In genomic region chr6:117600008-117600743, GRCh38 we compare ENCODE assay signal across 10 cellular contexts. TPM values are rescaled to one million over a fixed set of nuclear protein-coding genes. Genes with fewer than 3 reads are reported as not detected.
A peak's percentile ranks its signal among the peaks of the same experiment; 100 is the strongest.
DNase-seq lines count a peak whose midpoint lies in the region; ATAC-seq and TF ChIP-seq lines count a peak whose summit lies in the region.
"Had no signal": no experiment of that assay in that cellular context is flagged by ENCODE, and none has a peak within 500 bp of the region (broad histone marks: within the 10 kb centered on the region; RNA-seq: fewer than 3 reads in every experiment).

No MANE protein-coding gene starts in this region.

- H3K27ac ChIP-seq in heart left ventricle, result no peak overlapping the region
- no peak overlapping the region for H3K27ac ChIP-seq in right atrium auricular region
- H3K27ac ChIP-seq in esophagus muscularis mucosa (replicated peaks in 1 of 4), result no peak overlapping the region
- no peak overlapping the region for H3K27ac ChIP-seq in upper lobe of right lung

- TF ChIP-seq POLR2A in heart left ventricle (IDR thresholded peaks at IDR 0.05) (no peak), esophagus muscularis mucosa (IDR thresholded peaks at IDR 0.05; ENCODE audit: low read depth) (no peak)

- 70 to 86% (median 74%) methylated on average over 6 of the region's 6 CpGs for WGBS in heart left ventricle, 4 donors
- WGBS in esophagus muscularis mucosa, result 67% methylated on average over 6 of the region's 6 CpGs

- TF ChIP-seq CTCF in heart left ventricle (IDR thresholded peaks at IDR 0.05) (no peak), right atrium auricular region (IDR thresholded peaks at IDR 0.05) (no peak), esophagus muscularis mucosa (IDR thresholded peaks at IDR 0.05) (no peak), upper lobe of right lung (IDR thresholded peaks at IDR 0.05) (no peak)

- H3K4me3 ChIP-seq in heart left ventricle (peak overlapping the region in 7 of 12 donors; percentile 81 to 99 (median 91)), right atrium auricular region (no peak overlapping the region), esophagus muscularis mucosa (peak overlapping the region; percentile 17 to 97 (median 77)), upper lobe of right lung (peak overlapping the region; percentile 93)

- H3K9me3 ChIP-seq in heart left ventricle (peaks cover 0 to 4% (median 0%) of the 10 kb centered on the region in 12 donors), right atrium auricular region (no peaks in the 10 kb centered on the region), esophagus muscularis mucosa (no peaks in the 10 kb centered on the region), upper lobe of right lung (no peaks in the 10 kb centered on the region)

- TF ChIP-seq EP300 in esophagus muscularis mucosa (IDR thresholded peaks at IDR 0.05), result no peak

- ATAC-seq in heart left ventricle, result no peak
- ATAC-seq in upper lobe of right lung, result no peak
- no peak for ATAC-seq in GM21447 (IDR thresholded peaks at IDR 0.05; ENCODE audit: unreplicated experiment)
- ATAC-seq in HG02884 (IDR thresholded peaks at IDR 0.05; ENCODE audit: unreplicated experiment), result no peak

- H3K36me3 ChIP-seq in heart left ventricle (peaks cover 0 to 11% (median 2%) of the 10 kb centered on the region in 9 donors), right atrium auricular region (no peaks in the 10 kb centered on the region), esophagus muscularis mucosa (peaks cover 0 to 6% (median 0%) of the 10 kb centered on the region in 4 donors), upper lobe of right lung (no peaks in the 10 kb centered on the region)

- H3K4me1 ChIP-seq in heart left ventricle (peaks cover 0 to 35% (median 27%) of the 10 kb centered on the region in 12 donors), right atrium auricular region (peaks cover 0 to 29% of the 10 kb centered on the region in 2 donors), esophagus muscularis mucosa (peaks cover 21 to 39% (median 29%) of the 10 kb centered on the region in 4 donors), upper lobe of right lung (peaks cover 21% of the 10 kb centered on the region)

- no peaks in the 10 kb centered on the region for H3K27me3 ChIP-seq in heart left ventricle
- no peaks in the 10 kb centered on the region for H3K27me3 ChIP-seq in right atrium auricular region
- no peaks in the 10 kb centered on the region for H3K27me3 ChIP-seq in esophagus muscularis mucosa
- H3K27me3 ChIP-seq in upper lobe of right lung, result no peaks in the 10 kb centered on the region

- intact Hi-C loops in heart left ventricle (cut with DNase I) (loop anchor here in 7 of 10 donors (5.0 to 10.0 kb wide), 6 partner anchors 43 to 255 kb away; partner anchors contain the start of genes NUS1 (in 2 of the 7) and DCBLD1 (in 1 of the 7)), esophagus muscularis mucosa (cut with DNase I) (loop anchor here (5.0 kb wide), 2 partner anchors 48 to 77 kb away; partner anchors contain the start of gene NUS1), upper lobe of right lung (cut with DNase I) (no loop called here)

- no peak for DNase-seq in heart left ventricle
- no peak for DNase-seq in right atrium auricular region (ENCODE audit: low spot score)
- DNase-seq in SK-N-DZ (ENCODE audit: low spot score), result peak; percentile 21
- no peak for DNase-seq in esophagus muscularis mucosa (ENCODE audit: extremely low spot score)
- no peak for DNase-seq in upper lobe of right lung
- DNase-seq in NCI-H2081 treated with DMSO at 0.1 percent for 48 hours (lab: John Stamatoyannopoulos, UW), result no peak
- DNase-seq: cortex of kidney, NCI-H1694 treated with DMSO at 0.1 percent for 48 hours had no signal

RNA-seq across cellular contexts. Expression of gene GOPC, which starts 2.1 kb away (rescaled TPM):
- total RNA-seq in heart left ventricle (10 to 100 TPM; 16.4 to 29.9 (median 21.5) TPM), right atrium auricular region (10 to 100 TPM; 20.8 to 24.7 TPM), esophagus muscularis mucosa (10 to 100 TPM; 18.8 to 25.7 (median 22.8) TPM), upper lobe of right lung (21.5 TPM)
- polyA plus RNA-seq in heart left ventricle, result 10 to 100 TPM; 13.5 to 16.2 TPM
- polyA plus RNA-seq in SK-N-DZ (2014; cell fraction: cytosol; rRNA removed), result 34.8 and 37.7 TPM in 2 replicates
- 51.4 and 57.2 TPM in 2 replicates for polyA plus RNA-seq in SK-N-DZ (2014; cell fraction: nucleus; rRNA removed)

Comparison
In these comparisons a context has a peak if more than half of its experiments do, and no peak if none do; other contexts are left out.
1. H3K4me3 ChIP-seq: peak in heart left ventricle (7 of 12), esophagus muscularis mucosa (4 of 4) and upper lobe of right lung (single experiment); none in right atrium auricular region (0 of 2).